1 cellular context compared by ENCODE assay signal in the genomic region with DNA sequence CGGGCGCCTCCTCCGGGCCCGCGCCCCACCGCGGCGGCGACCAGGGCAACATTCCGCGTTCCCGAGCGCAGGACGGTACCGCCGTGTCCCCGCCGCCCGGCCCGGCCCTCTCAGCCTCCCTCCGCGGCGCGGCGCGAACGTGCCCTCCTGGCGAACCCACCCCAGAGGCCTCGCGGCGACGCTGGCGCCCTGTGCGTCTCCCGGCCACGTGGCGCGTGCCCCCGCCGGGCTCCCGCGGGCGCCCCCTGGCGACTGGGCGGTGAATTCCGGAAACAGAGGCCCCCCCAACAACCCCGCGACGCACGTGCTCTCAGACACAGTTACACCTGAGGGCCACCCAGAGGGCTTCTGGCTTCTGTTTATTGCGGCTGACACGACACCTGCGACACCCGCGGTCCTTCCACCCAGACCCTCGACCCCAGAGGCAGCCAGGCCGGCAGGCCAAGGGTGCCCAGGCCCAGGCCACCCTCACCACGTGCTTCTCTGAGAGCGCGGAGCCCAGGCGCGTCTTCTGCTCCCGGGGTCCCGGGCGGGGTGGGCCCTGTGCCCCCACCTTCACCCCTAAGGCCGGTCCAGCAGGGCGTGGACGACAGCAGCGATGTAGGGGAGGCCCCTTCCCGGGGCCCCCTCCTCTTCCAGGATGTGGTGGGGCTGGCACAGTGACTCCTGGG.
TF ChIP-seq lines count a peak whose summit lies in the region.

A gene (minus strand): TSS at position 210 of the 671 bp plus-strand sequence. CDS start 158 bp downstream, at position 52.

TF ChIP-seq in H1, 55 proteins besides CTCF, POLR2A, EP300 and RAD21:
- TF ChIP-seq GABPA (IDR thresholded peaks at IDR 0.05; ENCODE audit: borderline replicate concordance, insufficient read depth, low read length) (peak; percentile 47; the same call in 1 of the 2 replicates), PHF8 (conservative IDR thresholded peaks at IDR 0.05; ENCODE audit: low read depth, low read length) (no peak), SP1 (IDR thresholded peaks at IDR 0.05; ENCODE audit: low read depth, low read length) (no peak), CHD2 (IDR thresholded peaks at IDR 0.05; ENCODE audit: low read length) (no peak), CBX5 (IDR thresholded peaks at IDR 0.05; ENCODE audit: low read depth, low read length) (no peak), YY1 (IDR thresholded peaks at IDR 0.05; ENCODE audit: low read depth, low read length) (no peak), EZH2 (IDR thresholded peaks at IDR 0.05; ENCODE audit: low read depth, low read length, severe bottlenecking) (no peak), RFX5 (IDR thresholded peaks at IDR 0.05; ENCODE audit: borderline replicate concordance, low read depth, low read length) (no peak), RXRA (IDR thresholded peaks at IDR 0.05; ENCODE audit: insufficient read depth, low read depth, low read length) (no peak), NANOG (IDR thresholded peaks at IDR 0.05; ENCODE audit: insufficient read depth, low read depth, low read length, poor library complexity, severe bottlenecking) (no peak), SAP30 (IDR thresholded peaks at IDR 0.05; ENCODE audit: insufficient read depth, insufficient replicate concordance, low read length) (no peak), SIN3A (conservative IDR thresholded peaks at IDR 0.05 in 1 of 2, IDR thresholded peaks at IDR 0.05 in 1 of 2; ENCODE audit: low read depth in 1 of 2, low read length in 2 of 2) (0 out of 4 replicates have a peak, but pooled peaks of 1 of the 2 experiments have one; percentile 25), SIX5 (IDR thresholded peaks at IDR 0.05; ENCODE audit: low read depth, low read length) (no peak), HDAC2 (IDR thresholded peaks at IDR 0.05; ENCODE audit: borderline replicate concordance in 1 of 2, low read depth in 2 of 2, low read length in 2 of 2) (no peak), KDM5A (IDR thresholded peaks at IDR 0.05; ENCODE audit: low read length) (no peak), MAFK (IDR thresholded peaks at IDR 0.05; ENCODE audit: low read depth, low read length) (no peak), FOSL1 (IDR thresholded peaks at IDR 0.05; ENCODE audit: insufficient read depth, low read depth, low read length) (no peak), SP2 (IDR thresholded peaks at IDR 0.05; ENCODE audit: low read length) (no peak), KDM1A (IDR thresholded peaks at IDR 0.05; ENCODE audit: borderline replicate concordance, low read length) (no peak), NRF1 (IDR thresholded peaks at IDR 0.05; ENCODE audit: low read depth, low read length) (no peak), BCL11A (IDR thresholded peaks at IDR 0.05; ENCODE audit: low read depth in 2 of 2, low read length in 2 of 2) (no peak), RBBP5 (IDR thresholded peaks at IDR 0.05; ENCODE audit: borderline replicate concordance, low read depth, low read length) (no peak), POU5F1 (IDR thresholded peaks at IDR 0.05; ENCODE audit: low read depth, low read length) (no peak), BRCA1 (IDR thresholded peaks at IDR 0.05; ENCODE audit: low read depth, low read length) (no peak), SUZ12 (IDR thresholded peaks at IDR 0.05; ENCODE audit: low read length) (no peak), SIRT6 (IDR thresholded peaks at IDR 0.05; ENCODE audit: low read length) (no peak), ASH2L (IDR thresholded peaks at IDR 0.05; ENCODE audit: low read length) (no peak), CREB1 (IDR thresholded peaks at IDR 0.05) (no peak), TEAD4 (IDR thresholded peaks at IDR 0.05; ENCODE audit: low read depth, low read length) (no peak), TBP (IDR thresholded peaks at IDR 0.05; ENCODE audit: low read depth, low read length) (no peak), SP4 (IDR thresholded peaks at IDR 0.05; ENCODE audit: low read length) (no peak), CTBP2 (IDR thresholded peaks at IDR 0.05; ENCODE audit: borderline replicate concordance, insufficient read depth, insufficient read length, low read length) (no peak), CEBPB (IDR thresholded peaks at IDR 0.05; ENCODE audit: low read depth, low read length) (no peak), GTF2F1 (IDR thresholded peaks at IDR 0.05; ENCODE audit: borderline replicate concordance, low read depth, low read length) (no peak), BACH1 (IDR thresholded peaks at IDR 0.05; ENCODE audit: low read length) (no peak), CHD1 (IDR thresholded peaks at IDR 0.05; ENCODE audit: low read depth, low read length) (no peak), KDM4A (IDR thresholded peaks at IDR 0.05; ENCODE audit: low read depth, low read length, severe bottlenecking) (no peak), JUND (IDR thresholded peaks at IDR 0.05; ENCODE audit: low read length) (no peak)
- TF ChIP-seq, protein P1, sequence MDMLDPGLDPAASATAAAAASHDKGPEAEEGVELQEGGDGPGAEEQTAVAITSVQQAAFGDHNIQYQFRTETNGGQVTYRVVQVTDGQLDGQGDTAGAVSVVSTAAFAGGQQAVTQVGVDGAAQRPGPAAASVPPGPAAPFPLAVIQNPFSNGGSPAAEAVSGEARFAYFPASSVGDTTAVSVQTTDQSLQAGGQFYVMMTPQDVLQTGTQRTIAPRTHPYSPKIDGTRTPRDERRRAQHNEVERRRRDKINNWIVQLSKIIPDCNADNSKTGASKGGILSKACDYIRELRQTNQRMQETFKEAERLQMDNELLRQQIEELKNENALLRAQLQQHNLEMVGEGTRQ (IDR thresholded peaks at IDR 0.05; ENCODE audit: low read length), result peak; percentile 34; the same call in 1 of the 2 replicates
- TF ChIP-seq, protein P2, sequence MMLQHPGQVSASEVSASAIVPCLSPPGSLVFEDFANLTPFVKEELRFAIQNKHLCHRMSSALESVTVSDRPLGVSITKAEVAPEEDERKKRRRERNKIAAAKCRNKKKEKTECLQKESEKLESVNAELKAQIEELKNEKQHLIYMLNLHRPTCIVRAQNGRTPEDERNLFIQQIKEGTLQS (IDR thresholded peaks at IDR 0.05; ENCODE audit: insufficient read depth, low read depth, low read length), result no peak
- TF ChIP-seq, protein P3, sequence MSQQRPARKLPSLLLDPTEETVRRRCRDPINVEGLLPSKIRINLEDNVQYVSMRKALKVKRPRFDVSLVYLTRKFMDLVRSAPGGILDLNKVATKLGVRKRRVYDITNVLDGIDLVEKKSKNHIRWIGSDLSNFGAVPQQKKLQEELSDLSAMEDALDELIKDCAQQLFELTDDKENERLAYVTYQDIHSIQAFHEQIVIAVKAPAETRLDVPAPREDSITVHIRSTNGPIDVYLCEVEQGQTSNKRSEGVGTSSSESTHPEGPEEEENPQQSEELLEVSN (IDR thresholded peaks at IDR 0.05), result peak; percentile 87
- TF ChIP-seq, protein P4, sequence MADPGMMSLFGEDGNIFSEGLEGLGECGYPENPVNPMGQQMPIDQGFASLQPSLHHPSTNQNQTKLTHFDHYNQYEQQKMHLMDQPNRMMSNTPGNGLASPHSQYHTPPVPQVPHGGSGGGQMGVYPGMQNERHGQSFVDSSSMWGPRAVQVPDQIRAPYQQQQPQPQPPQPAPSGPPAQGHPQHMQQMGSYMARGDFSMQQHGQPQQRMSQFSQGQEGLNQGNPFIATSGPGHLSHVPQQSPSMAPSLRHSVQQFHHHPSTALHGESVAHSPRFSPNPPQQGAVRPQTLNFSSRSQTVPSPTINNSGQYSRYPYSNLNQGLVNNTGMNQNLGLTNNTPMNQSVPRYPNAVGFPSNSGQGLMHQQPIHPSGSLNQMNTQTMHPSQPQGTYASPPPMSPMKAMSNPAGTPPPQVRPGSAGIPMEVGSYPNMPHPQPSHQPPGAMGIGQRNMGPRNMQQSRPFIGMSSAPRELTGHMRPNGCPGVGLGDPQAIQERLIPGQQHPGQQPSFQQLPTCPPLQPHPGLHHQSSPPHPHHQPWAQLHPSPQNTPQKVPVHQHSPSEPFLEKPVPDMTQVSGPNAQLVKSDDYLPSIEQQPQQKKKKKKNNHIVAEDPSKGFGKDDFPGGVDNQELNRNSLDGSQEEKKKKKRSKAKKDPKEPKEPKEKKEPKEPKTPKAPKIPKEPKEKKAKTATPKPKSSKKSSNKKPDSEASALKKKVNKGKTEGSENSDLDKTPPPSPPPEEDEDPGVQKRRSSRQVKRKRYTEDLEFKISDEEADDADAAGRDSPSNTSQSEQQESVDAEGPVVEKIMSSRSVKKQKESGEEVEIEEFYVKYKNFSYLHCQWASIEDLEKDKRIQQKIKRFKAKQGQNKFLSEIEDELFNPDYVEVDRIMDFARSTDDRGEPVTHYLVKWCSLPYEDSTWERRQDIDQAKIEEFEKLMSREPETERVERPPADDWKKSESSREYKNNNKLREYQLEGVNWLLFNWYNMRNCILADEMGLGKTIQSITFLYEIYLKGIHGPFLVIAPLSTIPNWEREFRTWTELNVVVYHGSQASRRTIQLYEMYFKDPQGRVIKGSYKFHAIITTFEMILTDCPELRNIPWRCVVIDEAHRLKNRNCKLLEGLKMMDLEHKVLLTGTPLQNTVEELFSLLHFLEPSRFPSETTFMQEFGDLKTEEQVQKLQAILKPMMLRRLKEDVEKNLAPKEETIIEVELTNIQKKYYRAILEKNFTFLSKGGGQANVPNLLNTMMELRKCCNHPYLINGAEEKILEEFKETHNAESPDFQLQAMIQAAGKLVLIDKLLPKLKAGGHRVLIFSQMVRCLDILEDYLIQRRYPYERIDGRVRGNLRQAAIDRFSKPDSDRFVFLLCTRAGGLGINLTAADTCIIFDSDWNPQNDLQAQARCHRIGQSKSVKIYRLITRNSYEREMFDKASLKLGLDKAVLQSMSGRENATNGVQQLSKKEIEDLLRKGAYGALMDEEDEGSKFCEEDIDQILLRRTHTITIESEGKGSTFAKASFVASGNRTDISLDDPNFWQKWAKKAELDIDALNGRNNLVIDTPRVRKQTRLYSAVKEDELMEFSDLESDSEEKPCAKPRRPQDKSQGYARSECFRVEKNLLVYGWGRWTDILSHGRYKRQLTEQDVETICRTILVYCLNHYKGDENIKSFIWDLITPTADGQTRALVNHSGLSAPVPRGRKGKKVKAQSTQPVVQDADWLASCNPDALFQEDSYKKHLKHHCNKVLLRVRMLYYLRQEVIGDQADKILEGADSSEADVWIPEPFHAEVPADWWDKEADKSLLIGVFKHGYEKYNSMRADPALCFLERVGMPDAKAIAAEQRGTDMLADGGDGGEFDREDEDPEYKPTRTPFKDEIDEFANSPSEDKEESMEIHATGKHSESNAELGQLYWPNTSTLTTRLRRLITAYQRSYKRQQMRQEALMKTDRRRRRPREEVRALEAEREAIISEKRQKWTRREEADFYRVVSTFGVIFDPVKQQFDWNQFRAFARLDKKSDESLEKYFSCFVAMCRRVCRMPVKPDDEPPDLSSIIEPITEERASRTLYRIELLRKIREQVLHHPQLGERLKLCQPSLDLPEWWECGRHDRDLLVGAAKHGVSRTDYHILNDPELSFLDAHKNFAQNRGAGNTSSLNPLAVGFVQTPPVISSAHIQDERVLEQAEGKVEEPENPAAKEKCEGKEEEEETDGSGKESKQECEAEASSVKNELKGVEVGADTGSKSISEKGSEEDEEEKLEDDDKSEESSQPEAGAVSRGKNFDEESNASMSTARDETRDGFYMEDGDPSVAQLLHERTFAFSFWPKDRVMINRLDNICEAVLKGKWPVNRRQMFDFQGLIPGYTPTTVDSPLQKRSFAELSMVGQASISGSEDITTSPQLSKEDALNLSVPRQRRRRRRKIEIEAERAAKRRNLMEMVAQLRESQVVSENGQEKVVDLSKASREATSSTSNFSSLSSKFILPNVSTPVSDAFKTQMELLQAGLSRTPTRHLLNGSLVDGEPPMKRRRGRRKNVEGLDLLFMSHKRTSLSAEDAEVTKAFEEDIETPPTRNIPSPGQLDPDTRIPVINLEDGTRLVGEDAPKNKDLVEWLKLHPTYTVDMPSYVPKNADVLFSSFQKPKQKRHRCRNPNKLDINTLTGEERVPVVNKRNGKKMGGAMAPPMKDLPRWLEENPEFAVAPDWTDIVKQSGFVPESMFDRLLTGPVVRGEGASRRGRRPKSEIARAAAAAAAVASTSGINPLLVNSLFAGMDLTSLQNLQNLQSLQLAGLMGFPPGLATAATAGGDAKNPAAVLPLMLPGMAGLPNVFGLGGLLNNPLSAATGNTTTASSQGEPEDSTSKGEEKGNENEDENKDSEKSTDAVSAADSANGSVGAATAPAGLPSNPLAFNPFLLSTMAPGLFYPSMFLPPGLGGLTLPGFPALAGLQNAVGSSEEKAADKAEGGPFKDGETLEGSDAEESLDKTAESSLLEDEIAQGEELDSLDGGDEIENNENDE (IDR thresholded peaks at IDR 0.05; ENCODE audit: insufficient replicate concordance, low read length), result no peak
- TF ChIP-seq, protein P5, sequence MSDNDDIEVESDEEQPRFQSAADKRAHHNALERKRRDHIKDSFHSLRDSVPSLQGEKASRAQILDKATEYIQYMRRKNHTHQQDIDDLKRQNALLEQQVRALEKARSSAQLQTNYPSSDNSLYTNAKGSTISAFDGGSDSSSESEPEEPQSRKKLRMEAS (IDR thresholded peaks at IDR 0.05), result peak; percentile 96
